Comparison of ENCODE assay signal across 24 cellular contexts in the genomic region with DNA sequence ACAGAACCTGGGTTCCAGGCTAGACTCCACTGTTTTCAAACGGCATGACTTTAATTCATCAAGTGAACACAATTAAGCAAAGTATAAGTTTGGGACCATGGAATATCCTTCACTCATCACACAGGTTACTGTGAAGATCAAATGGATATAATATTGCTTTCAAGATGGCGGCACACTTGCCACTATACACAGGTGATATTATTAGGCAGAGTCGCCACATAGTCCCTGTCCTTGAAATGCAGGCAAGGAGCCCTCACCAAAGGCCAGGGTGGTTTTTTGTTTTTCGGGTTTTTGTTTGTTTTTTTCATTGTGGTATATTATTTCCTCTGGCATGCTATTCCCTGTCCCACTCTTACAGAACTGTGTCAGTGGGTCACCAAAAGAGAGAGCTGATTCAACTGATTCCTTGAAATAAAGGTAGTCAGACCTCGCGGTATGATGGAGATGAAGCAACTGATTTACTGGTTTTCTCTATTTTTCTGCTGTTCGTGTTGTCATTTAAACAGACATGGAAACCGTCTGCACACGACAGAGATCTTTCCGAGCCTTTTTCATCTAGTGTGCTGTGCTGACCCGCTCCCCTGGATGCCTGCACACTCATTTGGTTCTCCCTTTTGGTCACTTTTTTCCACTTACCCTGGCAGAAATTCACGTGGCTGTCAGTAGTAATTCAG. TPM values are rescaled to one million over a fixed set of nuclear protein-coding genes. Genes with fewer than 3 reads are reported as not detected.
DNase-seq lines count a peak whose midpoint lies in the region; ATAC-seq, FAIRE-seq and TF ChIP-seq lines count a peak whose summit lies in the region.
"Had no signal": no experiment of that assay in that cellular context is flagged by ENCODE, and none has a peak within 500 bp of the region (broad histone marks: within the 10 kb centered on the region; RNA-seq: fewer than 3 reads in every experiment).

No MANE protein-coding gene starts in this region.

- H3K27ac ChIP-seq in GM23338 (ENCODE audit: low read depth), result peak overlapping the region; percentile 2; the same call in 1 of the 2 replicates
- no peak overlapping the region for H3K27ac ChIP-seq in kidney (ENCODE audit: low read depth in 2 of 2, low read length in 2 of 2)
- H3K27ac ChIP-seq: neural progenitor cell, psoas muscle, SK-N-MC, stomach had no signal

- H3K9me3 Mint-ChIP-seq in activated naive CD4-positive, alpha-beta T cell treated with anti-CD3 and anti-CD28 coated beads, Interleukin-2, amount 10 ng/mL, durations not matched to agents 7 days and 5 days, result no peaks in the 10 kb centered on the region
- H3K9me3 Mint-ChIP-seq in GM23338, result peaks cover 12% of the 10 kb centered on the region
- no peaks in the 10 kb centered on the region for H3K9me3 Mint-ChIP-seq in activated T-helper 17 cell treated with anti-CD3 and anti-CD28 coated beads, Interleukin-2, amount 50 U/mL, for 72 hours
- H3K9me3 Mint-ChIP-seq in natural killer cell treated with Interleukin-12 subunit alpha and Interleukin-12 subunit beta and Interleukin-15 and Interleukin-18, amount 100 ng/mL, for 72 hours, result no peaks in the 10 kb centered on the region
- H3K9me3 Mint-ChIP-seq: activated T-cell treated with anti-CD3 and anti-CD28 coated beads, Interleukin-2, amount 50 U/mL, for 4 hours; type B pancreatic cell had no signal

- H3K4me1 Mint-ChIP-seq in activated naive CD4-positive, alpha-beta T cell treated with anti-CD3 and anti-CD28 coated beads, Interleukin-2, amount 10 ng/mL, durations not matched to agents 7 days and 5 days, result peaks cover 37% of the 10 kb centered on the region
- peaks cover 5% of the 10 kb centered on the region for H3K4me1 Mint-ChIP-seq in GM23338
- H3K4me1 Mint-ChIP-seq in activated T-helper 17 cell treated with anti-CD3 and anti-CD28 coated beads, Interleukin-2, amount 50 U/mL, for 72 hours, result peaks cover 23% of the 10 kb centered on the region
- peaks cover 31 to 43% of the 10 kb centered on the region in 2 donors for H3K4me1 Mint-ChIP-seq in natural killer cell treated with Interleukin-12 subunit alpha and Interleukin-12 subunit beta and Interleukin-15 and Interleukin-18, amount 100 ng/mL, for 72 hours (ENCODE audit: low read depth in 2 of 2)
- H3K4me1 Mint-ChIP-seq: neural progenitor cell had no signal

- CTCF ChIA-PET in activated naive CD4-positive, alpha-beta T cell treated with anti-CD3 and anti-CD28 coated beads, Interleukin-2, amount 10 ng/mL, durations not matched to agents 7 days and 5 days (lab: Charles Lee), result no interaction called here

- TF ChIP-seq CTCF in GM23338 (conservative IDR thresholded peaks at IDR 0.05; ENCODE audit: low read depth in 2 of 2), result no peak
- TF ChIP-seq CTCF in kidney (IDR thresholded peaks at IDR 0.05; ENCODE audit: borderline replicate concordance, extremely low read depth, insufficient read depth), result no peak

- intact Hi-C loops in kidney (cut with DNase I), result no loop called here

- no peaks in the 10 kb centered on the region for H4K20me1 ChIP-seq in GM23338 (replicated peaks; ENCODE audit: insufficient read depth)

- H3K36me3 ChIP-seq in GM23338 (ENCODE audit: insufficient read depth), result peaks cover 16% of the 10 kb centered on the region
- no peaks in the 10 kb centered on the region for H3K36me3 ChIP-seq in HAP-1 (replicated peaks)
- no peaks in the 10 kb centered on the region for H3K36me3 ChIP-seq in kidney (ENCODE audit: control insufficient read depth in 1 of 2, insufficient read depth in 2 of 2, low read length in 2 of 2)
- H3K36me3 ChIP-seq: left lung, stomach had no signal

- H3K9me3 ChIP-seq in HAP-1 (no peaks in the 10 kb centered on the region; the same call in 1 of the 2 replicates), kidney (ENCODE audit: control insufficient read depth in 1 of 2, low read length in 2 of 2) (no peaks in the 10 kb centered on the region)
- H3K9me3 ChIP-seq: left lung, psoas muscle, stomach had no signal

- H3K4me1 ChIP-seq in GM23338 (ENCODE audit: insufficient read depth), result peaks cover 13% of the 10 kb centered on the region
- no peaks in the 10 kb centered on the region; the same call in 1 of the 2 replicates for H3K4me1 ChIP-seq in HAP-1
- H3K4me1 ChIP-seq in kidney (ENCODE audit: control insufficient read depth in 1 of 2, insufficient read depth in 1 of 2, low read depth in 1 of 2, low read length in 2 of 2), result no peaks in the 10 kb centered on the region
- H3K4me1 ChIP-seq: neural progenitor cell, psoas muscle, stomach had no signal

- H3K27ac Mint-ChIP-seq in activated naive CD4-positive, alpha-beta T cell treated with anti-CD3 and anti-CD28 coated beads, Interleukin-2, amount 10 ng/mL, durations not matched to agents 7 days and 5 days, result peak overlapping the region; percentile 84
- H3K27ac Mint-ChIP-seq in GM23338, result no peak overlapping the region
- peak overlapping the region; percentile 92 for H3K27ac Mint-ChIP-seq in activated T-helper 17 cell treated with anti-CD3 and anti-CD28 coated beads, Interleukin-2, amount 50 U/mL, for 72 hours
- H3K27ac Mint-ChIP-seq in natural killer cell treated with Interleukin-12 subunit alpha and Interleukin-12 subunit beta and Interleukin-15 and Interleukin-18, amount 100 ng/mL, for 72 hours, result peak overlapping the region; percentile 65 to 73
- H3K27ac Mint-ChIP-seq: neural progenitor cell, type B pancreatic cell had no signal

- no peak for FAIRE-seq in kidney (lab: Jason Lieb, UNC)
- FAIRE-seq: HTR-8/SVneo had no signal

- H3K27me3 ChIP-seq in GM23338 (ENCODE audit: insufficient read depth), result no peaks in the 10 kb centered on the region
- H3K27me3 ChIP-seq in HAP-1 (ENCODE audit: low read depth), result no peaks in the 10 kb centered on the region
- H3K27me3 ChIP-seq: left lung, neural progenitor cell, stomach had no signal

- no peak for ATAC-seq in GM23338
- ATAC-seq in activated T-helper 17 cell treated with anti-CD3 and anti-CD28 coated beads, Interleukin-2, amount 50 U/mL, for 72 hours (replicated peaks), result peak; percentile 74
- ATAC-seq in natural killer cell treated with Interleukin-12 subunit alpha and Interleukin-12 subunit beta and Interleukin-15 and Interleukin-18, amount 100 ng/mL, for 72 hours, result peak in 1 of 2 donors; percentile 46
- ATAC-seq: psoas muscle had no signal

- H3K27me3 Mint-ChIP-seq in activated naive CD4-positive, alpha-beta T cell treated with anti-CD3 and anti-CD28 coated beads, Interleukin-2, amount 10 ng/mL, durations not matched to agents 7 days and 5 days, result no peaks in the 10 kb centered on the region
- H3K27me3 Mint-ChIP-seq in GM23338 (ENCODE audit: insufficient read depth, low read depth, poor library complexity), result peaks cover 2% of the 10 kb centered on the region
- H3K27me3 Mint-ChIP-seq in activated T-helper 17 cell treated with anti-CD3 and anti-CD28 coated beads, Interleukin-2, amount 50 U/mL, for 72 hours, result no peaks in the 10 kb centered on the region
- H3K27me3 Mint-ChIP-seq in natural killer cell treated with Interleukin-12 subunit alpha and Interleukin-12 subunit beta and Interleukin-15 and Interleukin-18, amount 100 ng/mL, for 72 hours, result no peaks in the 10 kb centered on the region

- H3K9me2 ChIP-seq in GM23338 (ENCODE audit: insufficient read depth), result no peaks in the 10 kb centered on the region

- in situ Hi-C loops in HAP-1 (cut with MboI; ENCODE audit: low sequenced_read_pairs), result no loop called here

- no peak for DNase-seq in activated naive CD4-positive, alpha-beta T cell treated with anti-CD3 and anti-CD28 coated beads, Interleukin-2, amount 10 ng/mL, durations not matched to agents 7 days and 5 days
- DNase-seq in activated naive CD4-positive, alpha-beta T cell treated with anti-CD3 and anti-CD28 coated beads, Interleukin-2, amount 50 U/mL, for 16 hours, result no peak
- DNase-seq in GM23338 (ENCODE audit: low spot score) (no peak), globus pallidus (ENCODE audit: low spot score) (no peak), HAP-1 (ENCODE audit: low spot score in 2 of 2) (no peak), kidney (no peak)
- no peak for DNase-seq in natural killer cell treated with Interleukin-12 subunit alpha and Interleukin-12 subunit beta and Interleukin-15 and Interleukin-18, amount 100 ng/mL, for 72 hours (ENCODE audit: low spot score)
- DNase-seq: activated CD4-positive, CD25-positive, alpha-beta regulatory T cell treated with anti-CD3 and anti-CD28 coated beads, Interleukin-2, amount 50 U/mL, for 72 hours; activated T-cell treated with anti-CD3 and anti-CD28 coated beads, Interleukin-2, amount 50 U/mL, for 4 hours; amniotic stem cell; cortex of kidney; head of caudate nucleus; left lung; midbrain; NCI-H1417; NCI-H524 treated with DMSO at 0.1 percent for 48 hours; psoas muscle; stimulated activated CD4-positive, alpha-beta T cell treated with anti-CD3 and anti-CD28 coated beads, Interleukin-2, amount 100 ng/mL, for 24 hours; stomach had no signal

- H3K4me3 ChIP-seq in GM23338, result no peak overlapping the region
- H3K4me3 ChIP-seq in HAP-1, result no peak overlapping the region
- H3K4me3 ChIP-seq in kidney (ENCODE audit: low read length in 2 of 2), result no peak overlapping the region
- H3K4me3 ChIP-seq: left lung, neural progenitor cell, psoas muscle, SK-N-MC, stomach had no signal

- no peaks in the 10 kb centered on the region for H3F3A ChIP-seq in GM23338 (replicated peaks; ENCODE audit: low read depth)

- no peak overlapping the region for H3K9ac ChIP-seq in kidney (ENCODE audit: low read length in 2 of 2)
- H3K9ac ChIP-seq: neural progenitor cell had no signal

- H3K36me3 Mint-ChIP-seq in activated naive CD4-positive, alpha-beta T cell treated with anti-CD3 and anti-CD28 coated beads, Interleukin-2, amount 10 ng/mL, durations not matched to agents 7 days and 5 days, result peaks cover 21% of the 10 kb centered on the region
- peaks cover 16% of the 10 kb centered on the region for H3K36me3 Mint-ChIP-seq in GM23338 (ENCODE audit: low read depth)
- peaks cover 54% of the 10 kb centered on the region for H3K36me3 Mint-ChIP-seq in activated T-helper 17 cell treated with anti-CD3 and anti-CD28 coated beads, Interleukin-2, amount 50 U/mL, for 72 hours (ENCODE audit: low read depth)
- H3K36me3 Mint-ChIP-seq in natural killer cell treated with Interleukin-12 subunit alpha and Interleukin-12 subunit beta and Interleukin-15 and Interleukin-18, amount 100 ng/mL, for 72 hours, result peaks cover 35% of the 10 kb centered on the region

- no peak overlapping the region for H3K4me3 Mint-ChIP-seq in activated naive CD4-positive, alpha-beta T cell treated with anti-CD3 and anti-CD28 coated beads, Interleukin-2, amount 10 ng/mL, durations not matched to agents 7 days and 5 days
- no peak overlapping the region for H3K4me3 Mint-ChIP-seq in GM23338
- H3K4me3 Mint-ChIP-seq in activated T-helper 17 cell treated with anti-CD3 and anti-CD28 coated beads, Interleukin-2, amount 50 U/mL, for 72 hours, result peak overlapping the region; percentile 64
- H3K4me3 Mint-ChIP-seq in natural killer cell treated with Interleukin-12 subunit alpha and Interleukin-12 subunit beta and Interleukin-15 and Interleukin-18, amount 100 ng/mL, for 72 hours, result peak overlapping the region; percentile 64
- H3K4me3 Mint-ChIP-seq: neural progenitor cell, type B pancreatic cell had no signal

- no peaks in the 10 kb centered on the region for H3K79me2 ChIP-seq in GM23338 (replicated peaks; ENCODE audit: insufficient read depth)

- H2AFZ ChIP-seq in GM23338, result no peak overlapping the region
- H2AFZ ChIP-seq: neural progenitor cell had no signal

- no peak overlapping the region for H3K4me2 ChIP-seq in GM23338
- H3K4me2 ChIP-seq: neural progenitor cell had no signal

RNA-seq across cellular contexts. Expression of gene MYB, which starts 29.7 kb away (rescaled TPM):
- 7.9 and 10.4 TPM in 2 replicates for total RNA-seq in GM23338 (2014; rRNA removed; shearing (Covaris generic))
- polyA plus RNA-seq in GM23338 (2016; fragmentation: Nextera tagmentation; extraction: Ambion mirVana) (3.0 and 4.2 TPM in 2 replicates), kidney (ENCODE audit: insufficient read depth, low read depth, low replicate concordance) (not detected)
- 10 to 100 TPM; 29.9 to 81.5 TPM for total RNA-seq in activated T-helper 17 cell treated with anti-CD3 and anti-CD28 coated beads, Interleukin-2, amount 50 U/mL, for 72 hours
- total RNA-seq in natural killer cell treated with Interleukin-12 subunit alpha and Interleukin-12 subunit beta and Interleukin-15 and Interleukin-18, amount 100 ng/mL, for 72 hours, result 100 to 1,000 TPM in 1 of 2 donors, 10 to 100 TPM in 1; 66.1 to 145 TPM
- 1.3 TPM for total RNA-seq in kidney

Comparison
In these comparisons a context has a peak if more than half of its experiments do, and no peak if none do; other contexts are left out.
1. H3K4me3 Mint-ChIP-seq: peak in activated T-helper 17 cell treated with anti-CD3 and anti-CD28 coated beads, Interleukin-2, amount 50 U/mL, for 72 hours (single experiment) and natural killer cell treated with Interleukin-12 subunit alpha and Interleukin-12 subunit beta and Interleukin-15 and Interleukin-18, amount 100 ng/mL, for 72 hours (single experiment); none in activated naive CD4-positive, alpha-beta T cell treated with anti-CD3 and anti-CD28 coated beads, Interleukin-2, amount 10 ng/mL, durations not matched to agents 7 days and 5 days (single experiment) and GM23338 (single experiment).